14 cellular contexts compared by ENCODE assay signal in genomic region chr4:9247953-9248680, GRCh38. TPM values are rescaled to one million over a fixed set of nuclear protein-coding genes. Genes with fewer than 3 reads are reported as not detected.
DNase-seq lines count a peak whose midpoint lies in the region; ATAC-seq, FAIRE-seq and TF ChIP-seq lines count a peak whose summit lies in the region.
"Not testable (repeated sequence)": the region's sequence is repeated elsewhere in the genome, so short reads cannot be mapped to it uniquely, and the experiment has no call there.
"Had no signal": no experiment of that assay in that cellular context is flagged by ENCODE, and none has a peak within 500 bp of the region (broad histone marks: within the 10 kb centered on the region; RNA-seq: fewer than 3 reads in every experiment).

Gene USP17L18 (plus strand): TSS chr4:9248630. CDS start chr4:9248630, 0 bp downstream.

- not testable (repeated sequence) for H2AK5ac ChIP-seq in H9 (ENCODE audit: insufficient read length, low read length)

- intact Hi-C loops in upper lobe of right lung (cut with DNase I) = not testable (repeated sequence)

- H3K27me3 ChIP-seq in H9 (ENCODE audit: insufficient read depth, low read length); right atrium auricular region; small intestine (ENCODE audit: control insufficient read depth in 2 of 2, insufficient read depth in 2 of 2, low read length in 2 of 2); upper lobe of right lung: not testable (repeated sequence)

- H2BK120ac ChIP-seq in H9 (ENCODE audit: low read depth, low read length, poor library complexity, severe bottlenecking) = not testable (repeated sequence)

- not testable (repeated sequence) for H3K79me1 ChIP-seq in H9 (ENCODE audit: insufficient read depth, low read depth, low read length, poor library complexity, severe bottlenecking)

- not testable (repeated sequence) for H3K4me1 Mint-ChIP-seq in H9; natural killer cell treated with Interleukin-12 subunit alpha and Interleukin-12 subunit beta and Interleukin-15 and Interleukin-18, amount 100 ng/mL, for 72 hours (ENCODE audit: low read depth in 2 of 2)

- H3K18ac ChIP-seq in H9 (ENCODE audit: insufficient read length, low read depth, low read length) = not testable (repeated sequence)

- not testable (repeated sequence) for H3K56ac ChIP-seq in H9 (ENCODE audit: insufficient read length, low read depth, low read length)

- H2BK20ac ChIP-seq in H9 (ENCODE audit: low read depth, low read length, poor library complexity, severe bottlenecking) = not testable (repeated sequence)

- not testable (repeated sequence) for H3K9me3 Mint-ChIP-seq in H9; natural killer cell treated with Interleukin-12 subunit alpha and Interleukin-12 subunit beta and Interleukin-15 and Interleukin-18, amount 100 ng/mL, for 72 hours

- not testable (repeated sequence) for H2BK15ac ChIP-seq in H9 (ENCODE audit: low read depth, low read length)

- H3K9me3 ChIP-seq in H9 (ENCODE audit: control insufficient read depth, low read depth, low read length); right atrium auricular region; small intestine (ENCODE audit: control insufficient read depth, low read depth); upper lobe of right lung: not testable (repeated sequence)

- not testable (repeated sequence) for H3K23me2 ChIP-seq in H9 (ENCODE audit: insufficient read length, low read depth, low read length, poor library complexity, severe bottlenecking)

- H2AFZ ChIP-seq in H9 (ENCODE audit: low read length) = not testable (repeated sequence)

- no CpG with 5 or more reads among the region's 26 CpGs for WGBS in H9 (ENCODE audit: extremely low coverage, insufficient read length, low lambda C conversion rate)
- 83 to 95% (median 94%) methylated on average over 14 to 20 of the region's 26 CpGs for WGBS in small intestine, 3 donors

- FAIRE-seq in small intestine (lab: Jason Lieb, UNC) = not testable (repeated sequence)

- not testable (repeated sequence) for H4K20me1 ChIP-seq in H9 (ENCODE audit: control insufficient read depth, insufficient read depth, insufficient read length)

- not testable (repeated sequence) for H3K36me3 Mint-ChIP-seq in H9 (ENCODE audit: insufficient read depth in 1 of 3, low read depth in 3 of 3); natural killer cell treated with Interleukin-12 subunit alpha and Interleukin-12 subunit beta and Interleukin-15 and Interleukin-18, amount 100 ng/mL, for 72 hours

- H4K8ac ChIP-seq in H9 (replicated peaks; ENCODE audit: insufficient read length, low read depth, low read length) = not testable (repeated sequence)

- H3K4me1 ChIP-seq in H9 (ENCODE audit: insufficient read depth, low read length); right atrium auricular region; small intestine (ENCODE audit: control insufficient read depth in 2 of 2, insufficient read depth in 1 of 2, low read depth in 1 of 2, low read length in 1 of 2); upper lobe of right lung: not testable (repeated sequence)

- not testable (repeated sequence) for H2BK12ac ChIP-seq in H9 (ENCODE audit: insufficient read length, low read depth, low read length)

- H3K4me2 ChIP-seq in H9 (ENCODE audit: insufficient read depth, insufficient read length, low read length) = not testable (repeated sequence)

- not testable (repeated sequence) for H3K9ac ChIP-seq in H9 (ENCODE audit: extremely low read depth, insufficient read length, low read length)

- H3K27ac Mint-ChIP-seq in H9; natural killer cell treated with Interleukin-12 subunit alpha and Interleukin-12 subunit beta and Interleukin-15 and Interleukin-18, amount 100 ng/mL, for 72 hours: not testable (repeated sequence)

- not testable (repeated sequence) for H3K79me2 ChIP-seq in H9 (ENCODE audit: insufficient read depth, low read length)

- not testable (repeated sequence) for H4K5ac ChIP-seq in H9 (ENCODE audit: insufficient read length, low read depth, low read length)

- not testable (repeated sequence) for ATAC-seq in natural killer cell treated with Interleukin-12 subunit alpha and Interleukin-12 subunit beta and Interleukin-15 and Interleukin-18, amount 100 ng/mL, for 72 hours; upper lobe of right lung

- H3T11ph ChIP-seq in H9 (ENCODE audit: low read length) = not testable (repeated sequence)

- not testable (repeated sequence) for H3K27ac ChIP-seq in H9 (ENCODE audit: insufficient read length, low read depth, low read length); right atrium auricular region; small intestine (ENCODE audit: low read depth in 1 of 2, low read length in 1 of 2); upper lobe of right lung

- H3K36me3 ChIP-seq in right atrium auricular region; small intestine (ENCODE audit: control insufficient read depth in 2 of 2, insufficient read depth in 2 of 2, low read length in 2 of 2); upper lobe of right lung: not testable (repeated sequence)

- TF ChIP-seq CTCF in H9 (conservative IDR thresholded peaks at IDR 0.05); right atrium auricular region (IDR thresholded peaks at IDR 0.05); upper lobe of right lung (IDR thresholded peaks at IDR 0.05): not testable (repeated sequence)

- H4K91ac ChIP-seq in H9 (ENCODE audit: insufficient read length, low read depth, low read length) = not testable (repeated sequence)

- DNase-seq in H9 (peak; percentile 20), dedifferentiated amniotic fluid mesenchymal stem cell (ENCODE audit: extremely low spot score) (peak; percentile 13), right atrium auricular region (ENCODE audit: low spot score) (peak; percentile 57), small intestine (peak; percentile 0), upper lobe of right lung (peak; percentile 4)
- peak; percentile 7 for DNase-seq in activated CD4-positive, alpha-beta T cell treated with anti-CD3 and anti-CD28 coated beads for 1 hour
- peak; percentile 1 for DNase-seq in activated T-helper 9 cell treated with anti-CD3 and anti-CD28 coated beads, Interleukin-2, amount 50 U/mL, for 16 hours (ENCODE audit: low read depth)
- DNase-seq in natural killer cell treated with Interleukin-12 subunit alpha and Interleukin-12 subunit beta and Interleukin-15 and Interleukin-18, amount 100 ng/mL, for 72 hours (ENCODE audit: low spot score) = peak; percentile 44

- H3K4ac ChIP-seq in H9 (ENCODE audit: low read depth, low read length) = not testable (repeated sequence)

- not testable (repeated sequence) for H3K14ac ChIP-seq in H9 (ENCODE audit: insufficient read depth, low read length)

- H3K27me3 Mint-ChIP-seq in H9 (ENCODE audit: low read depth); natural killer cell treated with Interleukin-12 subunit alpha and Interleukin-12 subunit beta and Interleukin-15 and Interleukin-18, amount 100 ng/mL, for 72 hours: not testable (repeated sequence)

- not testable (repeated sequence) for H3K4me3 Mint-ChIP-seq in H9; natural killer cell treated with Interleukin-12 subunit alpha and Interleukin-12 subunit beta and Interleukin-15 and Interleukin-18, amount 100 ng/mL, for 72 hours

- H3K23ac ChIP-seq in H9 (ENCODE audit: insufficient read length, low read depth, low read length) = not testable (repeated sequence)

- not testable (repeated sequence) for H2BK5ac ChIP-seq in H9 (ENCODE audit: insufficient read length, low read length)

- H3K4me3 ChIP-seq in right atrium auricular region; small intestine (ENCODE audit: low read depth in 1 of 2, low read length in 2 of 2); upper lobe of right lung: not testable (repeated sequence)

RNA-seq across cellular contexts. Expression of gene USP17L18, which starts in this region (rescaled TPM):
- total RNA-seq in H9 (2021) = not detected in 2 replicates
- not detected for total RNA-seq in right atrium auricular region
- total RNA-seq in natural killer cell treated with Interleukin-12 subunit alpha and Interleukin-12 subunit beta and Interleukin-15 and Interleukin-18, amount 100 ng/mL, for 72 hours = not detected
- not detected for polyA plus RNA-seq in small intestine
- total RNA-seq in upper lobe of right lung = not detected
- total RNA-seq: activated T-helper 2 cell treated with anti-CD3 and anti-CD28 coated beads, Interferon-gamma antibody, Interleukin-2, Interleukin-4, amounts not matched to agents 10 μg/mL and 5 μg/mL and 100 μg/mL, durations not matched to agents 14 hours and 24 hours and 36 hours; esophagus squamous epithelium; H1; HepG2; PC-3 had no signal
- polyA plus RNA-seq: H1, HepG2, immature natural killer cell had no signal

Comparison
In these comparisons a context has a peak if more than half of its experiments do, and no peak if none do; other contexts are left out.
1. Peak in DNase-seq in H9; RNA of the gene not detected or under 1 TPM.
2. Peak in DNase-seq in right atrium auricular region; RNA of the gene not detected or under 1 TPM.
3. Peak in DNase-seq in natural killer cell treated with Interleukin-12 subunit alpha and Interleukin-12 subunit beta and Interleukin-15 and Interleukin-18, amount 100 ng/mL, for 72 hours; RNA of the gene not detected or under 1 TPM.
4. Peak in DNase-seq in small intestine; RNA of the gene not detected or under 1 TPM.
5. Peak in DNase-seq in upper lobe of right lung; RNA of the gene not detected or under 1 TPM.
6. DNase-seq: peak in every context shown above with its lines; median percentile 57 in right atrium auricular region; 44 in natural killer cell treated with Interleukin-12 subunit alpha and Interleukin-12 subunit beta and Interleukin-15 and Interleukin-18, amount 100 ng/mL, for 72 hours; 20 in H9; 13 in dedifferentiated amniotic fluid mesenchymal stem cell; 7 in activated CD4-positive, alpha-beta T cell treated with anti-CD3 and anti-CD28 coated beads for 1 hour; 4 in upper lobe of right lung; 1 in activated T-helper 9 cell treated with anti-CD3 and anti-CD28 coated beads, Interleukin-2, amount 50 U/mL, for 16 hours; 0 in small intestine.